32 cellular contexts compared by ENCODE assay signal in genomic region chr10:112585960-112586359, GRCh38.
A peak's percentile ranks its signal among the peaks of the same experiment; 100 is the strongest.
DNase-seq lines count a peak whose midpoint lies in the region; ATAC-seq and TF ChIP-seq lines count a peak whose summit lies in the region.
"Had no signal": no experiment of that assay in that cellular context is flagged by ENCODE, and none has a peak within 500 bp of the region (broad histone marks: within the 10 kb centered on the region; RNA-seq: fewer than 3 reads in every experiment).

No MANE protein-coding gene starts in this region.

- no peaks in the 10 kb centered on the region for H3K36me3 ChIP-seq in breast epithelium
- H3K36me3 ChIP-seq in CD4-positive, alpha-beta memory T cell (ENCODE audit: insufficient read depth, low read length): no peaks in the 10 kb centered on the region
- H3K36me3 ChIP-seq in MM.1S (replicated peaks; ENCODE audit: insufficient read depth, low read length): no peaks in the 10 kb centered on the region
- H3K36me3 ChIP-seq: ascending aorta, ovary, SJCRH30 had no signal

- peaks cover 28% of the 10 kb centered on the region for H3K4me1 Mint-ChIP-seq in MCF 10A (ENCODE audit: insufficient read depth, unreplicated experiment)
- peaks cover 0 to 2% (median 0%) of the 10 kb centered on the region in 4 donors for H3K4me1 Mint-ChIP-seq in CD4-positive, alpha-beta memory T cell
- H3K4me1 Mint-ChIP-seq: activated B cell treated with CpG ODN at 0.5 μM for 24 hours; activated CD4-positive, alpha-beta T cell treated with anti-CD3 and anti-CD28 coated beads, Interleukin-2, amount 10 ng/mL, durations not matched to agents 7 days and 5 days had no signal

- H3K79me2 ChIP-seq in MM.1S (ENCODE audit: low read length): no peaks in the 10 kb centered on the region

- intact Hi-C loops in MCF 10A (cut with micrococcal nuclease) (no loop called here), breast epithelium (cut with DNase I; ENCODE audit: low total_unique reads) (no loop called here)
- intact Hi-C loops in CD4-positive, alpha-beta memory T cell (cut with micrococcal nuclease): no loop called here

- no peak overlapping the region for H3K4me2 ChIP-seq in MM.1S (ENCODE audit: low read depth, low read length)
- H3K4me2 ChIP-seq: KMS-11 had no signal

- no peak overlapping the region for H3K27ac ChIP-seq in breast epithelium
- H3K27ac ChIP-seq in CD4-positive, alpha-beta memory T cell (ENCODE audit: low read depth, low read length): no peak overlapping the region
- no peak overlapping the region for H3K27ac ChIP-seq in MM.1S (ENCODE audit: low read length)
- H3K27ac ChIP-seq: 22Rv1, KMS-11, ovary, SJCRH30, skin epidermis, testis had no signal

- H3K36me3 Mint-ChIP-seq in MCF 10A (ENCODE audit: insufficient read depth, unreplicated experiment): no peaks in the 10 kb centered on the region
- peaks cover 25 to 55% of the 10 kb centered on the region in 2 donors for H3K36me3 Mint-ChIP-seq in CD4-positive, alpha-beta memory T cell

- H2AFZ ChIP-seq in MM.1S (ENCODE audit: low read length): no peak overlapping the region

- H3K9me3 ChIP-seq in breast epithelium: no peaks in the 10 kb centered on the region
- H3K9me3 ChIP-seq in CD4-positive, alpha-beta memory T cell (ENCODE audit: control insufficient read depth in 1 of 2, low read length in 2 of 2): no peaks in the 10 kb centered on the region
- H3K9me3 ChIP-seq in MM.1S (replicated peaks; ENCODE audit: insufficient read depth, low read length): no peaks in the 10 kb centered on the region
- H3K9me3 ChIP-seq: ascending aorta, mucosa of descending colon, ovary, SJCRH30, testis had no signal

- H3K27me3 ChIP-seq in breast epithelium (no peaks in the 10 kb centered on the region), MM.1S (replicated peaks; ENCODE audit: insufficient read depth, low read length) (no peaks in the 10 kb centered on the region)
- H3K27me3 ChIP-seq in CD4-positive, alpha-beta memory T cell (ENCODE audit: insufficient read depth, low read length): no peaks in the 10 kb centered on the region
- H3K27me3 ChIP-seq: ascending aorta, ovary, SJCRH30, testis had no signal

- POLR2A ChIA-PET in MCF 10A (lab: Yijun Ruan, JAX): interaction anchor here (0.5 to 2.0 kb wide), 4 partner anchors 49 to 488 kb away, joined by 3 to 6 read pairs (median 4); no protein-coding TSS in a partner anchor
- POLR2A ChIA-PET in CD4-positive, alpha-beta memory T cell (lab: Charles Lee; ENCODE audit: partially characterized antibody): no interaction called here

- no peaks in the 10 kb centered on the region for H3K9me2 ChIP-seq in MM.1S (replicated peaks; ENCODE audit: insufficient read depth, low read length)

- H4K20me1 ChIP-seq in MM.1S (ENCODE audit: insufficient read depth, low read length): no peaks in the 10 kb centered on the region

- no peaks in the 10 kb centered on the region for H3F3A ChIP-seq in MM.1S (ENCODE audit: insufficient read depth, low read length)

- no TSS peak for BruUV-seq in MCF 10A (replicated peaks; lab: Mats Ljungman, UMichigan)

- ATAC-seq in GM18505 (IDR thresholded peaks at IDR 0.05; ENCODE audit: unreplicated experiment): no peak
- ATAC-seq: esophagus mucosa; mucosa of descending colon; stimulated activated naive B cell treated with anti-CD40 and anti-IgM and Interleukin-4, amounts not matched to agents 10 μg/mL and 1 μg/mL and 100 μg/mL, for 72 hours had no signal

- H3K4me3 Mint-ChIP-seq in MCF 10A (ENCODE audit: unreplicated experiment): no peak overlapping the region
- no peak overlapping the region for H3K4me3 Mint-ChIP-seq in CD4-positive, alpha-beta memory T cell
- H3K4me3 Mint-ChIP-seq: activated B cell treated with CpG ODN at 0.5 μM for 24 hours; activated CD4-positive, alpha-beta T cell treated with anti-CD3 and anti-CD28 coated beads, Interleukin-2, amount 10 ng/mL, durations not matched to agents 7 days and 5 days; activated naive CD8-positive, alpha-beta T cell; CD4-positive, alpha-beta T cell; nephron; stimulated activated naive B cell treated with anti-CD40 and anti-IgM and Interleukin-4, amounts not matched to agents 10 μg/mL and 1 μg/mL and 100 μg/mL, for 72 hours had no signal

- DNase-seq in MCF 10A (ENCODE audit: unreplicated experiment) (no peak), breast epithelium (ENCODE audit: low spot score in 2 of 2) (no peak), astrocyte of the hippocampus (ENCODE audit: low read depth, low spot score) (peak; percentile 61), fibroblast of the conjunctiva (ENCODE audit: low read depth) (peak; percentile 42), MM.1S (no peak)
- DNase-seq in CD4-positive, alpha-beta memory T cell: no peak
- no peak for DNase-seq in stimulated activated naive CD4-positive, alpha-beta T cell (lab: John Stamatoyannopoulos, UW)
- DNase-seq: activated B cell treated with CpG ODN at 0.5 μM for 24 hours; activated CD4-positive, alpha-beta T cell treated with anti-CD3 and anti-CD28 coated beads, Interleukin-2, amount 10 ng/mL, durations not matched to agents 7 days and 5 days; activated effector memory CD4-positive, alpha-beta T cell treated with anti-CD3 and anti-CD28 coated beads, Interleukin-2, amount 50 U/mL, for 16 hours; activated T-cell treated with anti-CD3 and anti-CD28 coated beads, Interleukin-2, amount 50 U/mL, for 1 hour; CD4-positive, alpha-beta T cell; central memory CD4-positive, alpha-beta T cell; dermis blood vessel endothelial cell; DMS 273 treated with DMSO at 0.1 percent for 48 hours; HCEC 1CT; hippocampal formation; mucosa of descending colon; NCI-H1417 treated with DMSO at 0.1 percent for 48 hours; NCI-H82; ovary; SJCRH30; stimulated activated naive B cell treated with anti-CD40 and anti-IgM and Interleukin-4, amounts not matched to agents 10 μg/mL and 1 μg/mL and 100 μg/mL, for 72 hours; testis had no signal

- TF ChIP-seq CTCF in MCF 10A (IDR thresholded peaks at IDR 0.05; ENCODE audit: unreplicated experiment) (no peak), breast epithelium (IDR thresholded peaks at IDR 0.05) (no peak), MM.1S (IDR thresholded peaks at IDR 0.05; ENCODE audit: low read length) (no peak)

- H3K4me3 ChIP-seq in breast epithelium (no peak overlapping the region), MM.1S (ENCODE audit: low read length) (no peak overlapping the region)
- no peak overlapping the region for H3K4me3 ChIP-seq in CD4-positive, alpha-beta memory T cell (ENCODE audit: low read length in 2 of 2)
- H3K4me3 ChIP-seq: ascending aorta, mucosa of descending colon, ovary, SJCRH30, skin epidermis, testis had no signal

- no peaks in the 10 kb centered on the region for H3K9me3 Mint-ChIP-seq in MCF 10A (ENCODE audit: unreplicated experiment)
- H3K9me3 Mint-ChIP-seq in CD4-positive, alpha-beta memory T cell: no peaks in the 10 kb centered on the region
- H3K9me3 Mint-ChIP-seq: activated B cell treated with CpG ODN at 0.5 μM for 24 hours; activated CD4-positive, alpha-beta T cell treated with anti-CD3 and anti-CD28 coated beads, Interleukin-2, amount 10 ng/mL, durations not matched to agents 7 days and 5 days; CD4-positive, alpha-beta T cell; nephron; stimulated activated naive B cell treated with anti-CD40 and anti-IgM and Interleukin-4, amounts not matched to agents 10 μg/mL and 1 μg/mL and 100 μg/mL, for 72 hours had no signal

- H3K9ac ChIP-seq in MM.1S (ENCODE audit: low read length): no peak overlapping the region
- H3K9ac ChIP-seq: KMS-11 had no signal

- TF ChIP-seq POLR2A in breast epithelium (IDR thresholded peaks at IDR 0.05): no peak
- TF ChIP-seq POLR2A in GM18505 (IDR thresholded peaks at IDR 0.05; ENCODE audit: borderline replicate concordance, extremely low read depth, insufficient read depth, insufficient read length): no peak

- no peaks in the 10 kb centered on the region for H3K27me3 Mint-ChIP-seq in MCF 10A (ENCODE audit: insufficient read depth, unreplicated experiment)
- no peaks in the 10 kb centered on the region for H3K27me3 Mint-ChIP-seq in CD4-positive, alpha-beta memory T cell
- H3K27me3 Mint-ChIP-seq: activated B cell treated with CpG ODN at 0.5 μM for 24 hours; activated CD4-positive, alpha-beta T cell treated with anti-CD3 and anti-CD28 coated beads, Interleukin-2, amount 10 ng/mL, durations not matched to agents 7 days and 5 days; activated naive CD8-positive, alpha-beta T cell; CD4-positive, alpha-beta T cell; stimulated activated naive B cell treated with anti-CD40 and anti-IgM and Interleukin-4, amounts not matched to agents 10 μg/mL and 1 μg/mL and 100 μg/mL, for 72 hours had no signal

- CTCF ChIA-PET in MCF 10A (lab: Yijun Ruan, JAX): interaction anchor here (0.7 to 1.6 kb wide), 2 partner anchors 18 to 155 kb away, joined by 3 read pairs; no protein-coding TSS in a partner anchor
- CTCF ChIA-PET in CD4-positive, alpha-beta memory T cell (lab: Charles Lee; ENCODE audit: partially characterized antibody): no interaction called here

- no peaks in the 10 kb centered on the region for H3K4me1 ChIP-seq in breast epithelium
- no peaks in the 10 kb centered on the region for H3K4me1 ChIP-seq in CD4-positive, alpha-beta memory T cell (ENCODE audit: insufficient read depth, low read length)
- no peaks in the 10 kb centered on the region for H3K4me1 ChIP-seq in MM.1S (ENCODE audit: low read length)
- H3K4me1 ChIP-seq: testis had no signal

- H3K27ac Mint-ChIP-seq in MCF 10A (ENCODE audit: low read depth, unreplicated experiment): peak overlapping the region; percentile 86
- H3K27ac Mint-ChIP-seq in CD4-positive, alpha-beta memory T cell: no peak overlapping the region
- H3K27ac Mint-ChIP-seq: activated B cell treated with CpG ODN at 0.5 μM for 24 hours; activated CD4-positive, alpha-beta T cell treated with anti-CD3 and anti-CD28 coated beads, Interleukin-2, amount 10 ng/mL, durations not matched to agents 7 days and 5 days; activated naive CD8-positive, alpha-beta T cell; CD4-positive, alpha-beta T cell; nephron; stimulated activated naive B cell treated with anti-CD40 and anti-IgM and Interleukin-4, amounts not matched to agents 10 μg/mL and 1 μg/mL and 100 μg/mL, for 72 hours had no signal

Comparison
In these comparisons a context has a peak if more than half of its experiments do, and no peak if none do; other contexts are left out.
1. DNase-seq: peak in astrocyte of the hippocampus (single experiment) and fibroblast of the conjunctiva (single experiment); none in MCF 10A (single experiment), breast epithelium (0 of 2), CD4-positive, alpha-beta memory T cell (0 of 5), MM.1S (single experiment) and stimulated activated naive CD4-positive, alpha-beta T cell (0 of 6).